ENCODE assay signal across 7 cellular contexts in genomic region chr2:84875619-84876018, GRCh38. TPM values are rescaled to one million over a fixed set of nuclear protein-coding genes. Genes with fewer than 3 reads are reported as not detected.
DNase-seq lines count a peak whose midpoint lies in the region; ATAC-seq, FAIRE-seq and TF ChIP-seq lines count a peak whose summit lies in the region.
"Not testable (repeated sequence)": the region's sequence is repeated elsewhere in the genome, so short reads cannot be mapped to it uniquely, and the experiment has no call there.

No MANE protein-coding gene starts in this region.

- not testable (repeated sequence) for H3K79me2 ChIP-seq in K562 (ENCODE audit: control insufficient read depth, insufficient read depth, low read length)

- not testable (repeated sequence) for H3K27me3 Mint-ChIP-seq in activated CD4-positive, alpha-beta T cell treated with anti-CD3 and anti-CD28 coated beads for 36 hours; activated T-cell treated with anti-CD3 and anti-CD28 coated beads, Interleukin-2, amount 50 U/mL, for 72 hours (ENCODE audit: low read depth); activated naive CD4-positive, alpha-beta T cell treated with anti-CD3 and anti-CD28 coated beads, Interleukin-2, amount 50 U/mL, for 24 hours; naive thymus-derived CD4-positive, alpha-beta T cell; stimulated activated naive CD8-positive, alpha-beta T cell treated with anti-CD3 and anti-CD28 coated beads, Interleukin-15, Interleukin-2, amounts not matched to agents 100 ng/mL and 50 ng/mL, for 24 hours

- not testable (repeated sequence) for ATAC-seq in activated CD4-positive, alpha-beta T cell treated with anti-CD3 and anti-CD28 coated beads for 36 hours; activated T-cell treated with anti-CD3 and anti-CD28 coated beads, Interleukin-2, amount 50 U/mL, for 72 hours (replicated peaks in 1 of 2); K562; naive thymus-derived CD4-positive, alpha-beta T cell

- H3K9ac ChIP-seq in K562 (ENCODE audit: insufficient read depth in 1 of 2, low read depth in 2 of 2, low read length in 2 of 2): not testable (repeated sequence)

- peaks cover 32% of the 10 kb centered on the region for H3K36me3 Mint-ChIP-seq in activated CD4-positive, alpha-beta T cell treated with anti-CD3 and anti-CD28 coated beads for 36 hours (ENCODE audit: low read depth)
- H3K36me3 Mint-ChIP-seq in activated T-cell treated with anti-CD3 and anti-CD28 coated beads, Interleukin-2, amount 50 U/mL, for 72 hours (ENCODE audit: insufficient read depth in 2 of 2): not testable (repeated sequence)
- peaks cover 15% of the 10 kb centered on the region for H3K36me3 Mint-ChIP-seq in activated naive CD4-positive, alpha-beta T cell treated with anti-CD3 and anti-CD28 coated beads, Interleukin-2, amount 50 U/mL, for 24 hours
- peaks cover 10 to 37% (median 31%) of the 10 kb centered on the region in 5 donors for H3K36me3 Mint-ChIP-seq in naive thymus-derived CD4-positive, alpha-beta T cell
- H3K36me3 Mint-ChIP-seq in stimulated activated naive CD8-positive, alpha-beta T cell treated with anti-CD3 and anti-CD28 coated beads, Interleukin-15, Interleukin-2, amounts not matched to agents 100 ng/mL and 50 ng/mL, for 24 hours (ENCODE audit: low read depth): peaks cover 31% of the 10 kb centered on the region

- not testable (repeated sequence) for H3K9me3 ChIP-seq in HEK293 (ENCODE audit: control insufficient read depth, insufficient read depth, low read depth, low read length); K562 (replicated peaks; ENCODE audit: control insufficient read depth, insufficient read depth, low read depth, low read length); naive thymus-derived CD4-positive, alpha-beta T cell (ENCODE audit: control insufficient read depth in 2 of 3, low read length in 3 of 3)

- H2AFZ ChIP-seq in K562 (ENCODE audit: low read depth, low read length): not testable (repeated sequence)

- not testable (repeated sequence) for TF ChIP-seq POLR2A in K562 (conservative IDR thresholded peaks at IDR 0.05)

- not testable (repeated sequence) for H3K9me1 ChIP-seq in K562 (ENCODE audit: control insufficient read depth, insufficient read depth, low read length)

- not testable (repeated sequence) for FAIRE-seq in K562 (lab: Jason Lieb, UNC)

- H3K4me2 ChIP-seq in K562 (ENCODE audit: insufficient read depth, low read length): not testable (repeated sequence)

- not testable (repeated sequence) for H3K4me3 ChIP-seq in HEK293 (ENCODE audit: low read depth, low read length); K562; naive thymus-derived CD4-positive, alpha-beta T cell (ENCODE audit: low read length)

- POLR2A ChIA-PET in HEK293 (lab: Yijun Ruan, JAX) (interaction anchor here (0.6 kb wide), 1 partner anchor 12 kb away, joined by 3 read pairs; no protein-coding TSS in a partner anchor), K562 (lab: Yijun Ruan, JAX) (interaction anchor here (0.6 to 0.7 kb wide), 3 partner anchors 26 to 61 kb away, joined by 3 read pairs; no protein-coding TSS in a partner anchor)
- POLR2A ChIA-PET in activated CD4-positive, alpha-beta T cell treated with anti-CD3 and anti-CD28 coated beads for 36 hours (lab: Charles Lee): not testable (repeated sequence)
- POLR2A ChIA-PET in naive thymus-derived CD4-positive, alpha-beta T cell (lab: Charles Lee): interaction anchor here (0.8 to 19.4 kb wide), 11 partner anchors 9 to 382 kb away, joined by 3 to 617 read pairs (median 3); partner anchors contain the start of gene TMSB10

- not testable (repeated sequence) for DNase-seq in activated CD4-positive, alpha-beta T cell treated with anti-CD3 and anti-CD28 coated beads for 36 hours; activated T-cell treated with anti-CD3 and anti-CD28 coated beads, Interleukin-2, amount 50 U/mL, for 72 hours; K562 (ENCODE audit: extremely low read depth in 1 of 4, low spot score in 3 of 4)
- peak in 1 of 9 donors; percentile 17 for DNase-seq in naive thymus-derived CD4-positive, alpha-beta T cell

- CTCF ChIA-PET in HEK293 (lab: Yijun Ruan, JAX): interaction anchor here (1.4 to 2.8 kb wide), 2 partner anchors 18 to 50 kb away, joined by 3 to 8 read pairs; no protein-coding TSS in a partner anchor
- CTCF ChIA-PET in activated CD4-positive, alpha-beta T cell treated with anti-CD3 and anti-CD28 coated beads for 36 hours (lab: Charles Lee): interaction anchor here (0.7 to 3.2 kb wide), 4 partner anchors 50 to 135 kb away, joined by 3 to 23 read pairs (median 4); no protein-coding TSS in a partner anchor
- CTCF ChIA-PET in K562 (lab: Yijun Ruan, JAX; ENCODE audit: low intra/inter-chr PET ratio): not testable (repeated sequence)
- CTCF ChIA-PET in naive thymus-derived CD4-positive, alpha-beta T cell (lab: Charles Lee): interaction anchor here (1.1 to 3.7 kb wide), 3 partner anchors 14 to 349 kb away, joined by 4 to 24 read pairs (median 5); no protein-coding TSS in a partner anchor

- peaks cover 38 to 40% of the 10 kb centered on the region in 2 experiments for H3K27me3 ChIP-seq in K562 (ENCODE audit: control insufficient read depth in 2 of 2, insufficient read depth in 2 of 2, low read length in 2 of 2)
- H3K27me3 ChIP-seq in naive thymus-derived CD4-positive, alpha-beta T cell (ENCODE audit: control insufficient read depth in 2 of 2, insufficient read depth in 2 of 2, low read length in 2 of 2): not testable (repeated sequence)

- not testable (repeated sequence) for H3K27ac ChIP-seq in HEK293 (ENCODE audit: extremely low read depth, low read depth, low read length); K562 (ENCODE audit: extremely low read depth, low read depth, low read length)
- peak overlapping the region; percentile 89 for H3K27ac ChIP-seq in naive thymus-derived CD4-positive, alpha-beta T cell (ENCODE audit: low read depth, low read length)

- TF ChIP-seq EP300 in K562 (IDR thresholded peaks at IDR 0.05; ENCODE audit: low read length): not testable (repeated sequence)

- WGBS in K562 (ENCODE audit: insufficient coverage, low coverage, missing lambda C conversion rate): 0% methylated on average over 1 of the region's 1 CpG

- not testable (repeated sequence) for H4K20me1 ChIP-seq in K562 (replicated peaks; ENCODE audit: control insufficient read depth, insufficient read depth, low read length)

- not testable (repeated sequence) for H3K4me1 ChIP-seq in HEK293 (ENCODE audit: control insufficient read depth, insufficient read depth, low read length); K562 (replicated peaks in 1 of 2; ENCODE audit: control insufficient read depth in 2 of 2, insufficient read depth in 2 of 2, low read length in 2 of 2)
- peaks cover 0 to 69% of the 10 kb centered on the region in 2 donors for H3K4me1 ChIP-seq in naive thymus-derived CD4-positive, alpha-beta T cell (ENCODE audit: control insufficient read depth in 2 of 2, insufficient read depth in 2 of 2, low read length in 2 of 2)

- H3K4me1 Mint-ChIP-seq in activated CD4-positive, alpha-beta T cell treated with anti-CD3 and anti-CD28 coated beads for 36 hours: peaks cover 76% of the 10 kb centered on the region
- peaks cover 79% of the 10 kb centered on the region for H3K4me1 Mint-ChIP-seq in activated T-cell treated with anti-CD3 and anti-CD28 coated beads, Interleukin-2, amount 50 U/mL, for 72 hours (ENCODE audit: low read depth)
- H3K4me1 Mint-ChIP-seq in activated naive CD4-positive, alpha-beta T cell treated with anti-CD3 and anti-CD28 coated beads, Interleukin-2, amount 50 U/mL, for 24 hours: peaks cover 73% of the 10 kb centered on the region
- peaks cover 45 to 80% (median 69%) of the 10 kb centered on the region in 7 donors for H3K4me1 Mint-ChIP-seq in naive thymus-derived CD4-positive, alpha-beta T cell
- H3K4me1 Mint-ChIP-seq in stimulated activated naive CD8-positive, alpha-beta T cell treated with anti-CD3 and anti-CD28 coated beads, Interleukin-15, Interleukin-2, amounts not matched to agents 100 ng/mL and 50 ng/mL, for 24 hours (ENCODE audit: low read depth): peaks cover 79% of the 10 kb centered on the region

- in situ Hi-C loops in K562 (cut with MboI): not testable (repeated sequence)

- not testable (repeated sequence) for H3K9me3 Mint-ChIP-seq in activated CD4-positive, alpha-beta T cell treated with anti-CD3 and anti-CD28 coated beads for 36 hours (ENCODE audit: low read depth); activated T-cell treated with anti-CD3 and anti-CD28 coated beads, Interleukin-2, amount 50 U/mL, for 72 hours; activated naive CD4-positive, alpha-beta T cell treated with anti-CD3 and anti-CD28 coated beads, Interleukin-2, amount 50 U/mL, for 24 hours; naive thymus-derived CD4-positive, alpha-beta T cell; stimulated activated naive CD8-positive, alpha-beta T cell treated with anti-CD3 and anti-CD28 coated beads, Interleukin-15, Interleukin-2, amounts not matched to agents 100 ng/mL and 50 ng/mL, for 24 hours

- intact Hi-C loops in activated CD4-positive, alpha-beta T cell treated with anti-CD3 and anti-CD28 coated beads for 36 hours (cut with DNase I, micrococcal nuclease); K562 (cut with micrococcal nuclease): not testable (repeated sequence)
- intact Hi-C loops in naive thymus-derived CD4-positive, alpha-beta T cell (cut with micrococcal nuclease): loop anchor here in 1 of 2 donors (5.0 kb wide), 1 partner anchor 223 kb away; no protein-coding TSS in a partner anchor

- BruUV-seq in K562 (replicated peaks; lab: Mats Ljungman, UMichigan): not testable (repeated sequence)

- TF ChIP-seq RAD21 in K562 (CRISPR knock-in tag; conservative IDR thresholded peaks at IDR 0.05 in 1 of 2, IDR thresholded peaks at IDR 0.05 in 1 of 2): not testable (repeated sequence)

- not testable (repeated sequence) for H3K36me3 ChIP-seq in HEK293 (ENCODE audit: control insufficient read depth in 2 of 2, insufficient read depth in 1 of 2, low read length in 2 of 2); K562 (ENCODE audit: control insufficient read depth, insufficient read depth, low read length)
- H3K36me3 ChIP-seq in naive thymus-derived CD4-positive, alpha-beta T cell (ENCODE audit: control insufficient read depth in 2 of 3, insufficient read depth in 3 of 3, low read length in 3 of 3): peaks cover 0 to 26% (median 3%) of the 10 kb centered on the region in 3 experiments

- not testable (repeated sequence) for H3K4me3 Mint-ChIP-seq in activated CD4-positive, alpha-beta T cell treated with anti-CD3 and anti-CD28 coated beads for 36 hours
- H3K4me3 Mint-ChIP-seq in activated T-cell treated with anti-CD3 and anti-CD28 coated beads, Interleukin-2, amount 50 U/mL, for 72 hours: peak overlapping the region; percentile 60 to 62
- peak overlapping the region; percentile 95 for H3K4me3 Mint-ChIP-seq in activated naive CD4-positive, alpha-beta T cell treated with anti-CD3 and anti-CD28 coated beads, Interleukin-2, amount 50 U/mL, for 24 hours
- H3K4me3 Mint-ChIP-seq in naive thymus-derived CD4-positive, alpha-beta T cell: peak overlapping the region; percentile 59 to 99 (median 96)
- peak overlapping the region; percentile 60 for H3K4me3 Mint-ChIP-seq in stimulated activated naive CD8-positive, alpha-beta T cell treated with anti-CD3 and anti-CD28 coated beads, Interleukin-15, Interleukin-2, amounts not matched to agents 100 ng/mL and 50 ng/mL, for 24 hours

- TF ChIP-seq CTCF in HEK293 (tag by site-specific recombination; IDR thresholded peaks at IDR 0.05); K562 (IDR thresholded peaks at IDR 0.05 in 2 of 3, conservative IDR thresholded peaks at IDR 0.05 in 1 of 3; ENCODE audit: insufficient read depth in 2 of 3, low read depth in 1 of 3, low read length in 3 of 3): not testable (repeated sequence)

- H3K27ac Mint-ChIP-seq in activated CD4-positive, alpha-beta T cell treated with anti-CD3 and anti-CD28 coated beads for 36 hours: peak overlapping the region; percentile 95
- peak overlapping the region; percentile 90 for H3K27ac Mint-ChIP-seq in activated T-cell treated with anti-CD3 and anti-CD28 coated beads, Interleukin-2, amount 50 U/mL, for 72 hours
- H3K27ac Mint-ChIP-seq in activated naive CD4-positive, alpha-beta T cell treated with anti-CD3 and anti-CD28 coated beads, Interleukin-2, amount 50 U/mL, for 24 hours: peak overlapping the region; percentile 96
- H3K27ac Mint-ChIP-seq in naive thymus-derived CD4-positive, alpha-beta T cell: peak overlapping the region; percentile 79 to 98 (median 96)
- H3K27ac Mint-ChIP-seq in stimulated activated naive CD8-positive, alpha-beta T cell treated with anti-CD3 and anti-CD28 coated beads, Interleukin-15, Interleukin-2, amounts not matched to agents 100 ng/mL and 50 ng/mL, for 24 hours: peak overlapping the region; percentile 95

RNA-seq across cellular contexts. Expression of gene TRABD2A, which starts 5.3 kb away (rescaled TPM):
- total RNA-seq in activated CD4-positive, alpha-beta T cell treated with anti-CD3 and anti-CD28 coated beads for 36 hours: 10 to 100 TPM; 37.2 to 42.2 TPM
- 10 to 100 TPM; 35.1 to 39.4 TPM for total RNA-seq in activated T-cell treated with anti-CD3 and anti-CD28 coated beads, Interleukin-2, amount 50 U/mL, for 72 hours
- total RNA-seq in K562 (2011; cell fraction: chromatin; rRNA removed; ENCODE audit: low replicate concordance): 0.42 TPM in 1 of 2 replicates, not detected in the other
- 0.17 and 0.79 TPM in 2 replicates for total RNA-seq in K562 (2011; cell fraction: nucleolus; rRNA removed)
- total RNA-seq in K562 (2011; cell fraction: nucleoplasm; rRNA removed): 0.44 and 0.53 TPM in 2 replicates
- total RNA-seq in K562 (2014; rRNA removed): 0.12 and 0.18 TPM in 2 replicates
- total RNA-seq in K562 (2014; rRNA removed; fragmentation: Illumina TruSeq; extraction: Trizol): 0.16 and 0.25 TPM in 2 replicates
- 0.36 TPM in 1 of 2 replicates, not detected in the other for total RNA-seq in K562 (2015; rRNA removed; fragmentation: Illumina TruSeq; extraction: Trizol)
- total RNA-seq in K562 (2021): 0.31 and 0.33 TPM in 2 replicates
- 0.14 and 0.45 TPM in 2 replicates for polyA plus RNA-seq in K562 (2011; rRNA removed)
- polyA plus RNA-seq in K562 (2011; cell fraction: cytosol; rRNA removed): 0.41 and 0.49 TPM in 2 replicates
- 0.36 TPM in 1 of 2 replicates, not detected in the other for polyA plus RNA-seq in K562 (2011; cell fraction: nucleus; rRNA removed)
- polyA plus RNA-seq in K562 (2012): 0.25 and 0.47 TPM in 2 replicates
- polyA plus RNA-seq in K562 (2014; fragmentation: Illumina TruSeq; extraction: Trizol): 0.07 TPM in 1 of 2 replicates, not detected in the other
- under 1 TPM; 0.08 to 0.38 TPM for polyA plus RNA-seq in K562 (2014; fragmentation: Nextera tagmentation; extraction: Ambion mirVana)
- 0.09 TPM in 1 of 2 replicates, not detected in the other for polyA plus RNA-seq in K562 (2014; rRNA removed)
- 0.42 and 0.95 TPM in 2 replicates for polyA minus RNA-seq in K562 (2011; rRNA and poly(A)+ RNA removed)
- 0.48 TPM in 1 of 2 replicates, not detected in the other for polyA minus RNA-seq in K562 (2011; cell fraction: cytosol; rRNA and poly(A)+ RNA removed)
- 0.11 and 0.54 TPM in 2 replicates for polyA minus RNA-seq in K562 (2011; cell fraction: nucleus; rRNA and poly(A)+ RNA removed)
- total RNA-seq in naive thymus-derived CD4-positive, alpha-beta T cell: 100 to 1,000 TPM in 4 of 5 experiments, 10 to 100 TPM in 1; 75.0 to 288 (median 182) TPM
- 100 to 1,000 TPM; 119 to 204 TPM for polyA plus RNA-seq in naive thymus-derived CD4-positive, alpha-beta T cell

RNA-seq across cellular contexts. Expression of gene TMSB10, which starts 29.8 kb away (rescaled TPM):
- 1,000 to 10,000 TPM; 2,345 to 2,742 TPM for total RNA-seq in activated CD4-positive, alpha-beta T cell treated with anti-CD3 and anti-CD28 coated beads for 36 hours
- 1,000 to 10,000 TPM in 1 of 2 donors, 100 to 1,000 TPM in 1; 884 to 1,078 TPM for total RNA-seq in activated T-cell treated with anti-CD3 and anti-CD28 coated beads, Interleukin-2, amount 50 U/mL, for 72 hours
- 30.5 and 48.2 TPM in 2 replicates for total RNA-seq in K562 (2011; cell fraction: chromatin; rRNA removed; ENCODE audit: low replicate concordance)
- 34.2 and 70.4 TPM in 2 replicates for total RNA-seq in K562 (2011; cell fraction: nucleolus; rRNA removed)
- total RNA-seq in K562 (2011; cell fraction: nucleoplasm; rRNA removed): 75.8 and 139 TPM in 2 replicates
- total RNA-seq in K562 (2014; rRNA removed) (1,173 and 2,226 TPM in 2 replicates), K562 (2014; rRNA removed; fragmentation: Illumina TruSeq; extraction: Trizol) (959 and 1,048 TPM in 2 replicates), K562 (2015; rRNA removed; fragmentation: Illumina TruSeq; extraction: Trizol) (1,394 and 1,397 TPM in 2 replicates), K562 (2021) (583 and 608 TPM in 2 replicates)
- polyA plus RNA-seq in K562 (2011; rRNA removed) (266 and 531 TPM in 2 replicates), K562 (2014; fragmentation: Illumina TruSeq; extraction: Trizol) (1,329 TPM in 2 replicates), K562 (2014; fragmentation: Nextera tagmentation; extraction: Ambion mirVana) (100 to 1,000 TPM; 382 to 669 TPM), K562 (2014; rRNA removed) (1,359 and 1,607 TPM in 2 replicates)
- 433 and 683 TPM in 2 replicates for polyA plus RNA-seq in K562 (2011; cell fraction: cytosol; rRNA removed)
- 284 and 308 TPM in 2 replicates for polyA plus RNA-seq in K562 (2011; cell fraction: nucleus; rRNA removed)
- 1,629 and 1,914 TPM in 2 replicates for polyA plus RNA-seq in K562 (2012)
- polyA minus RNA-seq in K562 (2011; rRNA and poly(A)+ RNA removed): 163 and 256 TPM in 2 replicates
- polyA minus RNA-seq in K562 (2011; cell fraction: cytosol; rRNA and poly(A)+ RNA removed): 121 and 183 TPM in 2 replicates
- 21.8 and 28.5 TPM in 2 replicates for polyA minus RNA-seq in K562 (2011; cell fraction: nucleus; rRNA and poly(A)+ RNA removed)
- 1,000 to 10,000 TPM; 1,492 to 5,756 (median 1,578) TPM for total RNA-seq in naive thymus-derived CD4-positive, alpha-beta T cell
- polyA plus RNA-seq in naive thymus-derived CD4-positive, alpha-beta T cell: 1,000 to 10,000 TPM; 6,721 to 8,256 TPM

Comparison
In these comparisons a context has a peak if more than half of its experiments do, and no peak if none do; other contexts are left out.
1. RNA of gene TRABD2A, which starts 5.3 kb away (total RNA-seq): 75.0 to 288 TPM in naive thymus-derived CD4-positive, alpha-beta T cell, 37.2 to 42.2 TPM in activated CD4-positive, alpha-beta T cell treated with anti-CD3 and anti-CD28 coated beads for 36 hours and 35.1 to 39.4 TPM in activated T-cell treated with anti-CD3 and anti-CD28 coated beads, Interleukin-2, amount 50 U/mL, for 72 hours; 0.12 to 0.79 TPM in K562; every median in the first group is over 10 times any median in the second.
2. Peak in every context shown above with its lines, with median percentiles within 50 percentile points of each other: H3K27ac Mint-ChIP-seq.